Comparison of ENCODE assay signal across 8 cellular contexts in genomic region chr14:106586098-106586704, GRCh38.
A peak's percentile ranks its signal among the peaks of the same experiment; 100 is the strongest.
DNase-seq lines count a peak whose midpoint lies in the region; ATAC-seq and TF ChIP-seq lines count a peak whose summit lies in the region.

No MANE protein-coding gene starts in this region.

- WGBS in liver, result 55% methylated on average over 8 of the region's 8 CpGs

- H3K9me3 ChIP-seq in liver (ENCODE audit: control insufficient read depth in 4 of 4, low read length in 3 of 4), result no peaks in the 10 kb centered on the region

- H3K36me3 ChIP-seq in liver (ENCODE audit: control insufficient read depth in 4 of 4, insufficient read depth in 3 of 4, low read depth in 1 of 4, low read length in 3 of 4), result no peaks in the 10 kb centered on the region

- H3K27me3 ChIP-seq in liver (ENCODE audit: control insufficient read depth in 4 of 4, insufficient read depth in 4 of 4, low read length in 3 of 4), result peaks cover 0 to under 1% (median 0%) of the 10 kb centered on the region in 4 donors

- H3K9ac ChIP-seq in liver (ENCODE audit: low read depth in 1 of 2, low read length in 2 of 2), result no peak overlapping the region

- no peak overlapping the region for H3K4me3 ChIP-seq in liver (ENCODE audit: low read depth in 1 of 3, low read length in 3 of 3)

- DNase-seq in NCI-H510A treated with DMSO at 0.1 percent for 48 hours (lab: John Stamatoyannopoulos, UW), result peak; percentile 61
- DNase-seq in NCI-H510A (lab: John Stamatoyannopoulos, UW), result no peak
- peak; percentile 81 for DNase-seq in NCI-H2107 (lab: John Stamatoyannopoulos, UW)
- peak; percentile 10 to 57 (median 52) for DNase-seq in activated CD8-positive, alpha-beta memory T cell treated with anti-CD3 and anti-CD28 coated beads for 48 hours (ENCODE audit: low read depth in 2 of 3, low spot score in 2 of 3)
- no peak for DNase-seq in G401 (ENCODE audit: low spot score)
- no peak for DNase-seq in middle frontal gyrus (ENCODE audit: extremely low spot score, low spot score)

- no peaks in the 10 kb centered on the region for H3K4me1 ChIP-seq in liver (ENCODE audit: control insufficient read depth in 4 of 4, insufficient read depth in 4 of 4, low read length in 3 of 4)

- H3K27ac ChIP-seq in liver (ENCODE audit: low read depth in 1 of 2, low read length in 2 of 2), result no peak overlapping the region

- peak in 1 of 2 donors; percentile 27 for TF ChIP-seq RAD21 in liver (IDR thresholded peaks at IDR 0.05)

- no peak for ATAC-seq in HG03175 (IDR thresholded peaks at IDR 0.05; ENCODE audit: unreplicated experiment)

- in situ Hi-C loops in G401 (cut with HindIII; ENCODE audit: low sequenced_read_pairs), result no loop called here

- TF ChIP-seq CTCF in liver (IDR thresholded peaks at IDR 0.05; ENCODE audit: low read depth, low read length, missing input control), result peak; percentile 24

TF ChIP-seq in liver, 16 proteins besides CTCF, POLR2A, EP300 and RAD21:
- TF ChIP-seq HNF4A (conservative IDR thresholded peaks at IDR 0.05) (no peak), RXRA (IDR thresholded peaks at IDR 0.05) (no peak), NR2F2 (IDR thresholded peaks at IDR 0.05) (no peak), JUND (IDR thresholded peaks at IDR 0.05) (no peak), EGR1 (IDR thresholded peaks at IDR 0.05; ENCODE audit: low read depth in 2 of 2) (no peak), FOXA2 (IDR thresholded peaks at IDR 0.05) (no peak), ATF3 (IDR thresholded peaks at IDR 0.05) (no peak), GABPA (IDR thresholded peaks at IDR 0.05 in 1 of 2, conservative IDR thresholded peaks at IDR 0.05 in 1 of 2) (no peak), MAX (IDR thresholded peaks at IDR 0.05) (no peak), SP1 (IDR thresholded peaks at IDR 0.05) (no peak), TAF1 (conservative IDR thresholded peaks at IDR 0.05) (no peak), FOXA1 (IDR thresholded peaks at IDR 0.05) (no peak), YY1 (IDR thresholded peaks at IDR 0.05) (no peak), HNF4G (IDR thresholded peaks at IDR 0.05) (no peak)
- TF ChIP-seq, protein P1, sequence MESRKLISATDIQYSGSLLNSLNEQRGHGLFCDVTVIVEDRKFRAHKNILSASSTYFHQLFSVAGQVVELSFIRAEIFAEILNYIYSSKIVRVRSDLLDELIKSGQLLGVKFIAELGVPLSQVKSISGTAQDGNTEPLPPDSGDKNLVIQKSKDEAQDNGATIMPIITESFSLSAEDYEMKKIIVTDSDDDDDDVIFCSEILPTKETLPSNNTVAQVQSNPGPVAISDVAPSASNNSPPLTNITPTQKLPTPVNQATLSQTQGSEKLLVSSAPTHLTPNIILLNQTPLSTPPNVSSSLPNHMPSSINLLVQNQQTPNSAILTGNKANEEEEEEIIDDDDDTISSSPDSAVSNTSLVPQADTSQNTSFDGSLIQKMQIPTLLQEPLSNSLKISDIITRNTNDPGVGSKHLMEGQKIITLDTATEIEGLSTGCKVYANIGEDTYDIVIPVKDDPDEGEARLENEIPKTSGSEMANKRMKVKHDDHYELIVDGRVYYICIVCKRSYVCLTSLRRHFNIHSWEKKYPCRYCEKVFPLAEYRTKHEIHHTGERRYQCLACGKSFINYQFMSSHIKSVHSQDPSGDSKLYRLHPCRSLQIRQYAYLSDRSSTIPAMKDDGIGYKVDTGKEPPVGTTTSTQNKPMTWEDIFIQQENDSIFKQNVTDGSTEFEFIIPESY (IDR thresholded peaks at IDR 0.05), result no peak
- TF ChIP-seq, protein P2, sequence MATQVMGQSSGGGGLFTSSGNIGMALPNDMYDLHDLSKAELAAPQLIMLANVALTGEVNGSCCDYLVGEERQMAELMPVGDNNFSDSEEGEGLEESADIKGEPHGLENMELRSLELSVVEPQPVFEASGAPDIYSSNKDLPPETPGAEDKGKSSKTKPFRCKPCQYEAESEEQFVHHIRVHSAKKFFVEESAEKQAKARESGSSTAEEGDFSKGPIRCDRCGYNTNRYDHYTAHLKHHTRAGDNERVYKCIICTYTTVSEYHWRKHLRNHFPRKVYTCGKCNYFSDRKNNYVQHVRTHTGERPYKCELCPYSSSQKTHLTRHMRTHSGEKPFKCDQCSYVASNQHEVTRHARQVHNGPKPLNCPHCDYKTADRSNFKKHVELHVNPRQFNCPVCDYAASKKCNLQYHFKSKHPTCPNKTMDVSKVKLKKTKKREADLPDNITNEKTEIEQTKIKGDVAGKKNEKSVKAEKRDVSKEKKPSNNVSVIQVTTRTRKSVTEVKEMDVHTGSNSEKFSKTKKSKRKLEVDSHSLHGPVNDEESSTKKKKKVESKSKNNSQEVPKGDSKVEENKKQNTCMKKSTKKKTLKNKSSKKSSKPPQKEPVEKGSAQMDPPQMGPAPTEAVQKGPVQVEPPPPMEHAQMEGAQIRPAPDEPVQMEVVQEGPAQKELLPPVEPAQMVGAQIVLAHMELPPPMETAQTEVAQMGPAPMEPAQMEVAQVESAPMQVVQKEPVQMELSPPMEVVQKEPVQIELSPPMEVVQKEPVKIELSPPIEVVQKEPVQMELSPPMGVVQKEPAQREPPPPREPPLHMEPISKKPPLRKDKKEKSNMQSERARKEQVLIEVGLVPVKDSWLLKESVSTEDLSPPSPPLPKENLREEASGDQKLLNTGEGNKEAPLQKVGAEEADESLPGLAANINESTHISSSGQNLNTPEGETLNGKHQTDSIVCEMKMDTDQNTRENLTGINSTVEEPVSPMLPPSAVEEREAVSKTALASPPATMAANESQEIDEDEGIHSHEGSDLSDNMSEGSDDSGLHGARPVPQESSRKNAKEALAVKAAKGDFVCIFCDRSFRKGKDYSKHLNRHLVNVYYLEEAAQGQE (IDR thresholded peaks at IDR 0.05), result no peak

Comparison
In these comparisons a context has a peak if more than half of its experiments do, and no peak if none do; other contexts are left out.
1. DNase-seq: peak in NCI-H510A treated with DMSO at 0.1 percent for 48 hours (single experiment), NCI-H2107 (single experiment) and activated CD8-positive, alpha-beta memory T cell treated with anti-CD3 and anti-CD28 coated beads for 48 hours (3 of 3); none in NCI-H510A (single experiment), G401 (single experiment) and middle frontal gyrus (single experiment).